12 cellular contexts compared by ENCODE assay signal in genomic region chr18:74289946-74290478, GRCh38. TPM values are rescaled to one million over a fixed set of nuclear protein-coding genes. Genes with fewer than 3 reads are reported as not detected.
DNase-seq lines count a peak whose midpoint lies in the region; ATAC-seq, FAIRE-seq and TF ChIP-seq lines count a peak whose summit lies in the region.
"Had no signal": no experiment of that assay in that cellular context is flagged by ENCODE, and none has a peak within 500 bp of the region (broad histone marks: within the 10 kb centered on the region; RNA-seq: fewer than 3 reads in every experiment).

No MANE protein-coding gene starts in this region.

- H3K36me3 Mint-ChIP-seq in stimulated activated naive CD8-positive, alpha-beta T cell treated with anti-CD3 and anti-CD28 coated beads, Interleukin-15, Interleukin-2, amounts not matched to agents 100 ng/mL and 50 ng/mL, for 24 hours (ENCODE audit: low read depth), result peaks cover 7% of the 10 kb centered on the region
- H3K36me3 Mint-ChIP-seq in astrocyte (ENCODE audit: low read depth, unreplicated experiment) (no peaks in the 10 kb centered on the region), mesothelial cell of epicardium (no peaks in the 10 kb centered on the region)

- H3K27me3 ChIP-seq in astrocyte (ENCODE audit: insufficient read depth, low read length), result no peaks in the 10 kb centered on the region
- no peaks in the 10 kb centered on the region for H3K27me3 ChIP-seq in vagina
- H3K27me3 ChIP-seq in heart right ventricle, result no peaks in the 10 kb centered on the region

- no peak for FAIRE-seq in astrocyte (lab: Jason Lieb, UNC)

- H3K4me2 ChIP-seq in astrocyte (ENCODE audit: low read length), result no peak overlapping the region

- H3K4me3 ChIP-seq in astrocyte (ENCODE audit: insufficient read depth, low read depth, low read length) (no peak overlapping the region), vagina (peak overlapping the region in 1 of 2 donors; percentile 79), heart right ventricle (peak overlapping the region in 1 of 10 donors; percentile 94)

- H3K79me2 ChIP-seq in astrocyte (ENCODE audit: insufficient read depth, low read length), result no peaks in the 10 kb centered on the region

- no peaks in the 10 kb centered on the region for H3K9me3 Mint-ChIP-seq in stimulated activated naive CD8-positive, alpha-beta T cell treated with anti-CD3 and anti-CD28 coated beads, Interleukin-15, Interleukin-2, amounts not matched to agents 100 ng/mL and 50 ng/mL, for 24 hours
- H3K9me3 Mint-ChIP-seq in astrocyte (ENCODE audit: unreplicated experiment) (no peaks in the 10 kb centered on the region), mesothelial cell of epicardium (no peaks in the 10 kb centered on the region)

- no peaks in the 10 kb centered on the region for H3K27me3 Mint-ChIP-seq in stimulated activated naive CD8-positive, alpha-beta T cell treated with anti-CD3 and anti-CD28 coated beads, Interleukin-15, Interleukin-2, amounts not matched to agents 100 ng/mL and 50 ng/mL, for 24 hours
- no peaks in the 10 kb centered on the region for H3K27me3 Mint-ChIP-seq in astrocyte (ENCODE audit: low read depth, unreplicated experiment)
- no peaks in the 10 kb centered on the region for H3K27me3 Mint-ChIP-seq in mesothelial cell of epicardium (ENCODE audit: low read depth)

- H3K4me3 Mint-ChIP-seq in stimulated activated naive CD8-positive, alpha-beta T cell treated with anti-CD3 and anti-CD28 coated beads, Interleukin-15, Interleukin-2, amounts not matched to agents 100 ng/mL and 50 ng/mL, for 24 hours, result peak overlapping the region; percentile 92
- H3K4me3 Mint-ChIP-seq in astrocyte (ENCODE audit: unreplicated experiment), result peak overlapping the region; percentile 90
- H3K4me3 Mint-ChIP-seq in mesothelial cell of epicardium, result peak overlapping the region; percentile 93

- no peaks in the 10 kb centered on the region for H3K36me3 ChIP-seq in astrocyte (ENCODE audit: insufficient read depth, low read length)
- H3K36me3 ChIP-seq in vagina, result no peaks in the 10 kb centered on the region
- H3K36me3 ChIP-seq in heart right ventricle, result no peaks in the 10 kb centered on the region

- H4K20me1 ChIP-seq in astrocyte (ENCODE audit: insufficient read depth, low read length), result no peaks in the 10 kb centered on the region

- TF ChIP-seq POLR2A in vagina (IDR thresholded peaks at IDR 0.05), result no peak

- H3K9ac ChIP-seq in astrocyte (ENCODE audit: low read length), result no peak overlapping the region

- 94% methylated on average over 9 of the region's 9 CpGs for WGBS in heart right ventricle, 2 donors

- TF ChIP-seq CTCF in astrocyte (IDR thresholded peaks at IDR 0.05; ENCODE audit: insufficient read depth, low read depth, low read length) (no peak), mesothelial cell of epicardium (IDR thresholded peaks at IDR 0.05; ENCODE audit: unreplicated experiment) (no peak), vagina (IDR thresholded peaks at IDR 0.05) (no peak), heart right ventricle (IDR thresholded peaks at IDR 0.05) (no peak)

- no peak for DNase-seq in stimulated activated naive CD8-positive, alpha-beta T cell treated with anti-CD3 and anti-CD28 coated beads, Interleukin-15, Interleukin-2, amounts not matched to agents 100 U/mL and 50 U/mL, for 24 hours
- DNase-seq in astrocyte (ENCODE audit: low read depth) (no peak), mesothelial cell of epicardium (ENCODE audit: low spot score in 2 of 2, unreplicated experiment in 2 of 2) (no peak), vagina (ENCODE audit: extremely low spot score in 2 of 2) (no peak), heart right ventricle (no peak)
- DNase-seq: AML-193, GF-D8, RPMI8226 had no signal

- intact Hi-C loops in vagina (cut with DNase I), result no loop called here
- intact Hi-C loops in heart right ventricle (cut with DNase I), result loop anchor here in 2 of 10 donors (2.0 to 5.0 kb wide), 2 partner anchors 33 to 38 kb away; no protein-coding TSS in a partner anchor

- no peak for ATAC-seq in stimulated activated naive CD8-positive, alpha-beta T cell treated with anti-CD3 and anti-CD28 coated beads, Interleukin-15, Interleukin-2, amounts not matched to agents 100 U/mL and 50 U/mL, for 24 hours
- no peak for ATAC-seq in GM19397 (IDR thresholded peaks at IDR 0.05; ENCODE audit: unreplicated experiment)
- no peak for ATAC-seq in HG03439 (IDR thresholded peaks at IDR 0.05; ENCODE audit: unreplicated experiment)
- ATAC-seq in heart right ventricle, result no peak

- no peak overlapping the region for H3K27ac Mint-ChIP-seq in stimulated activated naive CD8-positive, alpha-beta T cell treated with anti-CD3 and anti-CD28 coated beads, Interleukin-15, Interleukin-2, amounts not matched to agents 100 ng/mL and 50 ng/mL, for 24 hours
- H3K27ac Mint-ChIP-seq in astrocyte (ENCODE audit: unreplicated experiment) (peak overlapping the region; percentile 64), mesothelial cell of epicardium (no peak overlapping the region)

- H3K4me1 ChIP-seq in astrocyte (ENCODE audit: insufficient read depth, low read length) (peaks cover 2% of the 10 kb centered on the region), vagina (peaks cover 22% of the 10 kb centered on the region), heart right ventricle (peaks cover 5 to 55% (median 44%) of the 10 kb centered on the region in 9 donors)

- H3K27ac ChIP-seq in astrocyte (ENCODE audit: low read depth, low read length) (no peak overlapping the region), vagina (peak overlapping the region; percentile 70), heart right ventricle (peak overlapping the region in 5 of 10 donors; percentile 25 to 77 (median 63))

- no peak overlapping the region for H2AFZ ChIP-seq in astrocyte (ENCODE audit: low read depth, low read length)

- H3K4me1 Mint-ChIP-seq in stimulated activated naive CD8-positive, alpha-beta T cell treated with anti-CD3 and anti-CD28 coated beads, Interleukin-15, Interleukin-2, amounts not matched to agents 100 ng/mL and 50 ng/mL, for 24 hours (ENCODE audit: low read depth), result peaks cover 31% of the 10 kb centered on the region
- peaks cover 5% of the 10 kb centered on the region for H3K4me1 Mint-ChIP-seq in astrocyte (ENCODE audit: low read depth, unreplicated experiment)
- H3K4me1 Mint-ChIP-seq in mesothelial cell of epicardium, result peaks cover 19% of the 10 kb centered on the region

- H3K9me3 ChIP-seq in astrocyte (ENCODE audit: insufficient read depth, low read depth, low read length) (no peaks in the 10 kb centered on the region), vagina (no peaks in the 10 kb centered on the region), heart right ventricle (no peaks in the 10 kb centered on the region)

RNA-seq across cellular contexts. Expression of gene CYB5A, which starts 1.8 kb away (rescaled TPM):
- total RNA-seq in astrocyte, result 39.5 and 45.7 TPM in 2 replicates
- 36.5 to 46.5 TPM (median 37.6 TPM) in 3 replicates for total RNA-seq in mesothelial cell of epicardium
- total RNA-seq in vagina, result 88.6 TPM
- 100 to 1,000 TPM in 2 of 10 donors, 10 to 100 TPM in 8; 61.0 to 121 (median 78.0) TPM for total RNA-seq in heart right ventricle
- polyA plus RNA-seq in heart right ventricle, result 10 to 100 TPM; 40.4 to 47.5 TPM

RNA-seq across cellular contexts. Expression of gene C18orf63, which starts 25.6 kb away (rescaled TPM):
- total RNA-seq in astrocyte (not detected in 2 replicates), mesothelial cell of epicardium (not detected in 3 replicates), vagina (not detected), heart right ventricle (not detected)
- polyA plus RNA-seq in heart right ventricle, result not detected
- total RNA-seq: NCI-H460 had no signal
